ENCODE assay signal across 8 cellular contexts in the genomic region with DNA sequence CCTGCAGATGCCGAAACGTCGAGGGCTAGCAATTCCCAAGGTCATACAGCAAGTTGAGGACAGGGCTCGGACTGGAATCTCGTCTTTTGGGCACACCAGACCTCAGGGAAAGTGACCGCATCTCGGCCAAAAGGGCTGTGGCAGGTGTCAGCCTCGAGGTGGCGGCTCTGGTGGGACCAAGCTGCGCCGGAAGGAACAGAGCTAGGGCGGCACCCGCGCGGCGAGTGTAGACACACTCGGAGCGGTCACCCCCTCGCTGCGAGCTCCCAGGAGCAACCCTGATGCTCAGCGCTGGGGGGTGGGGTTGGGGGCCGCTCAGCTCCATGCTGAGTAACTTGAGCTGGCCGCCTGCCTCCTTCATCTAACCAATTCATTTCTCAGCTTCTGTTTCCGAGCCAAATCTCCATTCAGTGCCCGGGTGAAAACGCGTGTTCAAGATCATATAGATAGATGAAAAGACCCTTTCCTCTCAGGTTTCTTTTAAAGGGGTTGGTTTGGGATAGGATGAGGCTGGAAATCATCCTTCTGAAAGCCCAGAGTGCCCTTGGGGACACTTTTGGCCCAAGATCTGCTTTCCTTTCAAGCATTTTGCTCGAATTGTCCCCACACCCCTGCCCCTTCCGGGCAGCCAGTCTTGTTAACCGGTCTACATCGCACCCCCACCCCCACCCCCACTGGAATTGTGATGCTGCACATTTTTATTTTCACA. TPM values are rescaled to one million over a fixed set of nuclear protein-coding genes. Genes with fewer than 3 reads are reported as not detected.
A peak's percentile ranks its signal among the peaks of the same experiment; 100 is the strongest.
DNase-seq lines count a peak whose midpoint lies in the region; ATAC-seq and TF ChIP-seq lines count a peak whose summit lies in the region.

No MANE protein-coding gene starts in this region.

- peaks cover 3% of the 10 kb centered on the region; the same call in 1 of the 2 replicates for H3K36me3 ChIP-seq in ES-I3 (ENCODE audit: insufficient read depth, low read length)
- peaks cover 8% of the 10 kb centered on the region for H3K36me3 ChIP-seq in mesodermal cell (ENCODE audit: control insufficient read depth, insufficient read depth, low read length)

- peak overlapping the region; percentile 30 for H3K4me3 Mint-ChIP-seq in activated T-helper 2 cell treated with anti-CD3 and anti-CD28 coated beads, Interferon-gamma antibody, Interleukin-2, Interleukin-4, amounts not matched to agents 10 μg/mL and 5 μg/mL and 100 μg/mL, durations not matched to agents 14 hours and 24 hours and 36 hours (ENCODE audit: low read depth)

- H3K9ac ChIP-seq in ES-I3 (ENCODE audit: low read depth, low read length) = peak overlapping the region; percentile 36; the same call in 1 of the 2 replicates

- peaks cover 91% of the 10 kb centered on the region for H3K27me3 ChIP-seq in foreskin keratinocyte

- WGBS in mesodermal cell (ENCODE audit: insufficient coverage in 2 of 2), 2 experiments = 0% methylated on average over 18 to 24 of the region's 31 CpGs

- ATAC-seq in foreskin keratinocyte (no peak), HG02623 (IDR thresholded peaks at IDR 0.05; ENCODE audit: unreplicated experiment) (no peak), HG03097 (IDR thresholded peaks at IDR 0.05; ENCODE audit: low FRiP score, unreplicated experiment) (no peak)

- no peak overlapping the region for H3K27ac Mint-ChIP-seq in activated T-helper 2 cell treated with anti-CD3 and anti-CD28 coated beads, Interferon-gamma antibody, Interleukin-2, Interleukin-4, amounts not matched to agents 10 μg/mL and 5 μg/mL and 100 μg/mL, durations not matched to agents 14 hours and 24 hours and 36 hours

- no peaks in the 10 kb centered on the region for H3K9me3 Mint-ChIP-seq in activated T-helper 2 cell treated with anti-CD3 and anti-CD28 coated beads, Interferon-gamma antibody, Interleukin-2, Interleukin-4, amounts not matched to agents 10 μg/mL and 5 μg/mL and 100 μg/mL, durations not matched to agents 14 hours and 24 hours and 36 hours

- TF ChIP-seq CTCF in foreskin keratinocyte (conservative IDR thresholded peaks at IDR 0.05) = no peak

- H3K4me1 ChIP-seq in ES-I3 (ENCODE audit: insufficient read depth, low read length) (peaks cover 3% of the 10 kb centered on the region; the same call in 1 of the 2 replicates), mesodermal cell (ENCODE audit: control insufficient read depth, insufficient read depth, low read length, poor library complexity, severe bottlenecking) (peaks cover 6% of the 10 kb centered on the region), foreskin keratinocyte (no peaks in the 10 kb centered on the region)

- H3K9me3 ChIP-seq in ES-I3 (ENCODE audit: control insufficient read depth, insufficient read depth, low read length) (no peaks in the 10 kb centered on the region), mesodermal cell (ENCODE audit: control insufficient read depth, low read length) (no peaks in the 10 kb centered on the region)

- peaks cover 29% of the 10 kb centered on the region for H3K4me1 Mint-ChIP-seq in activated T-helper 2 cell treated with anti-CD3 and anti-CD28 coated beads, Interferon-gamma antibody, Interleukin-2, Interleukin-4, amounts not matched to agents 10 μg/mL and 5 μg/mL and 100 μg/mL, durations not matched to agents 14 hours and 24 hours and 36 hours (ENCODE audit: low read depth)

- peak overlapping the region; percentile 31 for H3K4me3 ChIP-seq in mesodermal cell (ENCODE audit: extremely low read depth, insufficient read depth, low read length, poor library complexity, severe bottlenecking)

- peaks cover 3% of the 10 kb centered on the region for H3K36me3 Mint-ChIP-seq in activated T-helper 2 cell treated with anti-CD3 and anti-CD28 coated beads, Interferon-gamma antibody, Interleukin-2, Interleukin-4, amounts not matched to agents 10 μg/mL and 5 μg/mL and 100 μg/mL, durations not matched to agents 14 hours and 24 hours and 36 hours (ENCODE audit: low read depth)

- peaks cover 78% of the 10 kb centered on the region for H3K27me3 Mint-ChIP-seq in activated T-helper 2 cell treated with anti-CD3 and anti-CD28 coated beads, Interferon-gamma antibody, Interleukin-2, Interleukin-4, amounts not matched to agents 10 μg/mL and 5 μg/mL and 100 μg/mL, durations not matched to agents 14 hours and 24 hours and 36 hours (ENCODE audit: low read depth)

- H3K27ac ChIP-seq in mesodermal cell (ENCODE audit: low read depth, low read length, severe bottlenecking) (peak overlapping the region; percentile 77), foreskin keratinocyte (no peak overlapping the region)

- DNase-seq in NCI-H1930 (lab: John Stamatoyannopoulos, UW) = peak; percentile 37 to 65
- DNase-seq in activated T-helper 2 cell treated with anti-CD3 and anti-CD28 coated beads, Interferon-gamma antibody, Interleukin-2, Interleukin-4, amounts not matched to agents 10 μg/mL and 5 μg/mL and 100 μg/mL, durations not matched to agents 14 hours and 24 hours and 36 hours (ENCODE audit: low spot score) = no peak
- DNase-seq in foreskin keratinocyte = no peak
- DNase-seq in dedifferentiated amniotic fluid mesenchymal stem cell (ENCODE audit: extremely low spot score) = no peak

- intact Hi-C loops in activated T-helper 2 cell treated with anti-CD3 and anti-CD28 coated beads, Interferon-gamma antibody, Interleukin-2, Interleukin-4, amounts not matched to agents 10 μg/mL and 5 μg/mL and 100 μg/mL, durations not matched to agents 14 hours and 24 hours and 36 hours (cut with micrococcal nuclease) = loop anchor here (2.0 to 10.0 kb wide), 3 partner anchors 69 to 1835 kb away; partner anchors contain the start of gene SLC22A23

RNA-seq across cellular contexts. Expression of gene TUBB2B, which starts 2.3 kb away (rescaled TPM):
- total RNA-seq in activated T-helper 2 cell treated with anti-CD3 and anti-CD28 coated beads, Interferon-gamma antibody, Interleukin-2, Interleukin-4, amounts not matched to agents 10 μg/mL and 5 μg/mL and 100 μg/mL, durations not matched to agents 14 hours and 24 hours and 36 hours = 0.41 and 0.60 TPM in 2 replicates
- polyA plus RNA-seq in mesodermal cell (2013, experiment 1 of 2) = 280 TPM
- 213 TPM for polyA plus RNA-seq in mesodermal cell (2013, experiment 2 of 2)
- 1.2 TPM in 1 of 2 replicates, not detected in the other for total RNA-seq in foreskin keratinocyte
- 0.04 and 0.85 TPM in 2 replicates for polyA plus RNA-seq in foreskin keratinocyte

RNA-seq across cellular contexts. Expression of gene PSMG4, which starts 29.0 kb away (rescaled TPM):
- 26.4 and 30.9 TPM in 2 replicates for total RNA-seq in activated T-helper 2 cell treated with anti-CD3 and anti-CD28 coated beads, Interferon-gamma antibody, Interleukin-2, Interleukin-4, amounts not matched to agents 10 μg/mL and 5 μg/mL and 100 μg/mL, durations not matched to agents 14 hours and 24 hours and 36 hours
- 14.0 TPM for polyA plus RNA-seq in mesodermal cell (2013, experiment 1 of 2)
- 14.7 TPM for polyA plus RNA-seq in mesodermal cell (2013, experiment 2 of 2)
- 19.2 and 20.1 TPM in 2 replicates for total RNA-seq in foreskin keratinocyte
- 25.1 and 32.0 TPM in 2 replicates for polyA plus RNA-seq in foreskin keratinocyte

Comparison
In these comparisons a context has a peak if more than half of its experiments do, and no peak if none do; other contexts are left out.
1. DNase-seq: peak in NCI-H1930 (2 of 2); none in activated T-helper 2 cell treated with anti-CD3 and anti-CD28 coated beads, Interferon-gamma antibody, Interleukin-2, Interleukin-4, amounts not matched to agents 10 μg/mL and 5 μg/mL and 100 μg/mL, durations not matched to agents 14 hours and 24 hours and 36 hours (single experiment), foreskin keratinocyte (0 of 2) and dedifferentiated amniotic fluid mesenchymal stem cell (single experiment).